ENCODE assay signal across 8 cellular contexts in genomic region chr18:35376393-35376741, GRCh38. TPM values are rescaled to one million over a fixed set of nuclear protein-coding genes. Genes with fewer than 3 reads are reported as not detected.
DNase-seq lines count a peak whose midpoint lies in the region; ATAC-seq and TF ChIP-seq lines count a peak whose summit lies in the region.

No MANE protein-coding gene starts in this region.

- BruUV-seq in A673 (replicated peaks; lab: Mats Ljungman, UMichigan), result no TSS peak

- no peak for DNase-seq in A673 (ENCODE audit: low spot score)
- peak in 1 of 2 donors; percentile 22 for DNase-seq in breast epithelium (ENCODE audit: low spot score in 2 of 2)
- peak; percentile 47 for DNase-seq in left lobe of liver (ENCODE audit: low spot score)
- DNase-seq in thoracic aorta (ENCODE audit: low spot score), result no peak
- no peak for DNase-seq in effector CD4-positive, alpha-beta T cell

- no peak overlapping the region for H3K27ac ChIP-seq in A673 (ENCODE audit: low read depth, low read length, poor library complexity, severe bottlenecking)
- no peak overlapping the region for H3K27ac ChIP-seq in OCI-LY3 (ENCODE audit: low read length)
- peak overlapping the region; percentile 77 to 78 for H3K27ac ChIP-seq in breast epithelium
- peak overlapping the region; percentile 51 to 55 for H3K27ac ChIP-seq in thoracic aorta

- H3K4me1 ChIP-seq in A673 (ENCODE audit: insufficient read depth, low read length, poor library complexity, severe bottlenecking) (peaks cover 6% of the 10 kb centered on the region), OCI-LY3 (ENCODE audit: low read length) (peaks cover 4% of the 10 kb centered on the region), breast epithelium (no peaks in the 10 kb centered on the region), thoracic aorta (ENCODE audit: control insufficient read depth in 1 of 2, low read depth in 2 of 2) (peaks cover 6 to 17% of the 10 kb centered on the region in 2 donors)

- peaks cover 8% of the 10 kb centered on the region for H3K27me3 ChIP-seq in A673 (replicated peaks; ENCODE audit: insufficient read depth, low read depth, low read length, poor library complexity)
- H3K27me3 ChIP-seq in OCI-LY3 (ENCODE audit: low read depth, low read length), result no peaks in the 10 kb centered on the region
- H3K27me3 ChIP-seq in breast epithelium, result no peaks in the 10 kb centered on the region
- H3K27me3 ChIP-seq in thoracic aorta (replicated peaks; ENCODE audit: insufficient read depth), result no peaks in the 10 kb centered on the region

- H3K9ac ChIP-seq in OCI-LY3 (ENCODE audit: low read length), result peak overlapping the region; percentile 84

- H3K4me3 ChIP-seq in A673 (ENCODE audit: low read depth, low read length, poor library complexity, severe bottlenecking), result peak overlapping the region; percentile 76
- peak overlapping the region; percentile 96 for H3K4me3 ChIP-seq in OCI-LY3 (ENCODE audit: low read length)
- peak overlapping the region; percentile 85 to 90 (median 87) for H3K4me3 ChIP-seq in breast epithelium
- H3K4me3 ChIP-seq in thoracic aorta, result peak overlapping the region; percentile 79

- TF ChIP-seq CTCF in A673 (conservative IDR thresholded peaks at IDR 0.05; ENCODE audit: low read depth, low read length) (no peak), OCI-LY3 (IDR thresholded peaks at IDR 0.05; ENCODE audit: low read depth, low read length) (no peak), breast epithelium (IDR thresholded peaks at IDR 0.05) (no peak), thoracic aorta (IDR thresholded peaks at IDR 0.05) (no peak)

- POLR2A ChIA-PET in A673 (lab: Charles Lee; ENCODE audit: low non-redundant PET), result no interaction called here

- peak overlapping the region; percentile 57 for H2AFZ ChIP-seq in OCI-LY3 (ENCODE audit: low read depth, low read length)

- H3K36me3 ChIP-seq in A673 (ENCODE audit: insufficient read depth, low read length, poor library complexity, severe bottlenecking) (no peaks in the 10 kb centered on the region), OCI-LY3 (replicated peaks; ENCODE audit: low read depth, low read length) (no peaks in the 10 kb centered on the region), breast epithelium (no peaks in the 10 kb centered on the region), thoracic aorta (no peaks in the 10 kb centered on the region)

- no peaks in the 10 kb centered on the region for H3K79me2 ChIP-seq in OCI-LY3 (ENCODE audit: low read length)

- TF ChIP-seq POLR2A in breast epithelium (IDR thresholded peaks at IDR 0.05), result no peak

- intact Hi-C loops in A673 (cut with micrococcal nuclease; ENCODE audit: unreplicated experiment), result no loop called here
- intact Hi-C loops in breast epithelium (cut with DNase I; ENCODE audit: low total_unique reads), result no loop called here

- ATAC-seq in GM18861 (IDR thresholded peaks at IDR 0.05; ENCODE audit: unreplicated experiment), result peak; percentile 55
- peak; percentile 52 for ATAC-seq in HG02973 (IDR thresholded peaks at IDR 0.05; ENCODE audit: unreplicated experiment)
- peak; percentile 57 for ATAC-seq in left lobe of liver
- no peak for ATAC-seq in thoracic aorta (ENCODE audit: insufficient number of reproducible peaks, low FRiP score, low read depth)

- peak overlapping the region; percentile 83 for H3K4me2 ChIP-seq in OCI-LY3 (ENCODE audit: low read length)

- no peaks in the 10 kb centered on the region for H4K20me1 ChIP-seq in OCI-LY3 (ENCODE audit: insufficient read depth, low read length)

- H3K9me3 ChIP-seq in A673 (ENCODE audit: low read depth, low read length, poor library complexity, severe bottlenecking), result no peaks in the 10 kb centered on the region
- no peaks in the 10 kb centered on the region for H3K9me3 ChIP-seq in OCI-LY3 (ENCODE audit: insufficient read depth, low read length)
- no peaks in the 10 kb centered on the region for H3K9me3 ChIP-seq in breast epithelium
- H3K9me3 ChIP-seq in thoracic aorta, result no peaks in the 10 kb centered on the region

- CTCF ChIA-PET in A673 (lab: Charles Lee), result no interaction called here

RNA-seq across cellular contexts. Expression of gene ZNF396, which starts 0.8 kb away (rescaled TPM):
- total RNA-seq in A673 (2021) (0.84 and 0.94 TPM in 2 replicates), breast epithelium (1 to 10 TPM; 2.4 to 7.8 (median 4.3) TPM), left lobe of liver (1.2 TPM), thoracic aorta (1 to 10 TPM in 1 of 2 donors, under 1 TPM in 1; 0.95 to 4.1 TPM)

RNA-seq across cellular contexts. Expression of gene ZNF24, which starts 32.1 kb away (rescaled TPM):
- 59.8 and 63.3 TPM in 2 replicates for total RNA-seq in A673 (2021)
- 10 to 100 TPM; 39.0 to 79.0 (median 52.8) TPM for total RNA-seq in breast epithelium
- total RNA-seq in left lobe of liver, result 20.3 TPM
- total RNA-seq in thoracic aorta, result 10 to 100 TPM; 26.1 to 40.8 TPM

Comparison
In these comparisons a context has a peak if more than half of its experiments do, and no peak if none do; other contexts are left out.
1. H3K27ac ChIP-seq: peak in breast epithelium (2 of 2) and thoracic aorta (2 of 2); none in A673 (single experiment) and OCI-LY3 (single experiment).
2. Peak in every context shown above with its lines, with median percentiles within 50 percentile points of each other: H3K4me3 ChIP-seq.